Comparison of ENCODE assay signal across 11 cellular contexts in genomic region chr2:174442546-174443510, GRCh38. TPM values are rescaled to one million over a fixed set of nuclear protein-coding genes. Genes with fewer than 3 reads are reported as not detected.
DNase-seq lines count a peak whose midpoint lies in the region; ATAC-seq and TF ChIP-seq lines count a peak whose summit lies in the region.
"Had no signal": no experiment of that assay in that cellular context is flagged by ENCODE, and none has a peak within 500 bp of the region (broad histone marks: within the 10 kb centered on the region; RNA-seq: fewer than 3 reads in every experiment).

No MANE protein-coding gene starts in this region.

- H3K4me3 ChIP-seq in Panc1 (ENCODE audit: low read depth in 2 of 2, low read length in 2 of 2): no peak overlapping the region
- no peak overlapping the region for H3K4me3 ChIP-seq in epithelial cell of esophagus (ENCODE audit: low read length)
- H3K4me3 ChIP-seq: colonic mucosa had no signal

- H3K4me1 ChIP-seq in Panc1 (ENCODE audit: control insufficient read depth, insufficient read depth, low read length): peaks cover 5% of the 10 kb centered on the region
- H3K4me1 ChIP-seq: colonic mucosa had no signal

- peaks cover 0 to 75% (median 36%) of the 10 kb centered on the region in 3 donors for H3K36me3 Mint-ChIP-seq in naive thymus-derived CD8-positive, alpha-beta T cell

- POLR2A ChIA-PET in Panc1 (lab: Charles Lee): no interaction called here
- POLR2A ChIA-PET in naive thymus-derived CD8-positive, alpha-beta T cell (lab: Charles Lee): no interaction called here

- peak; percentile 65 for TF ChIP-seq CTCF in Panc1 (IDR thresholded peaks at IDR 0.05)
- TF ChIP-seq CTCF in epithelial cell of esophagus (IDR thresholded peaks at IDR 0.05; ENCODE audit: insufficient read depth, low read depth, low read length, missing control alignments): no peak
- no peak for TF ChIP-seq CTCF in omental fat pad (IDR thresholded peaks at IDR 0.05)

- H3K9me3 ChIP-seq in Panc1 (ENCODE audit: control insufficient read depth, insufficient read depth, low read depth, low read length): no peaks in the 10 kb centered on the region
- H3K9me3 ChIP-seq: colonic mucosa had no signal

- no peak overlapping the region for H3K4me3 Mint-ChIP-seq in naive thymus-derived CD8-positive, alpha-beta T cell

- H3K27me3 Mint-ChIP-seq in naive thymus-derived CD8-positive, alpha-beta T cell: no peaks in the 10 kb centered on the region

- peak overlapping the region in 3 of 10 donors; percentile 22 to 45 (median 31) for H3K27ac Mint-ChIP-seq in naive thymus-derived CD8-positive, alpha-beta T cell

- peak; percentile 70 for DNase-seq in GM04503 (ENCODE audit: low read depth)
- peak; percentile 18 for DNase-seq in Panc1 (ENCODE audit: low read depth, low spot score)
- DNase-seq in epithelial cell of esophagus (ENCODE audit: low read depth): peak; percentile 82
- DNase-seq in omental fat pad (ENCODE audit: low spot score): no peak
- no peak for DNase-seq in naive thymus-derived CD8-positive, alpha-beta T cell
- DNase-seq: colonic mucosa, kidney, SHP77 had no signal

- intact Hi-C loops in Panc1 (cut with micrococcal nuclease; ENCODE audit: unreplicated experiment): loop anchor here (5.0 kb wide), 1 partner anchor 86 kb away; no protein-coding TSS in a partner anchor

- H3K27ac ChIP-seq in Panc1 (ENCODE audit: low read length): no peak overlapping the region
- H3K27ac ChIP-seq: colonic mucosa had no signal

- ATAC-seq in Panc1 (peak; percentile 81), omental fat pad (ENCODE audit: low FRiP score) (peak; percentile 75), HG03439 (IDR thresholded peaks at IDR 0.05; ENCODE audit: unreplicated experiment) (no peak), GM21528 (IDR thresholded peaks at IDR 0.05; ENCODE audit: low FRiP score, unreplicated experiment) (no peak), HG03571 (IDR thresholded peaks at IDR 0.05; ENCODE audit: unreplicated experiment) (no peak)
- no peak for ATAC-seq in naive thymus-derived CD8-positive, alpha-beta T cell

- in situ Hi-C loops in Panc1 (cut with HindIII; ENCODE audit: low pct_unique_long_range_greater_than_20kb, low sequenced_read_pairs): no loop called here

- no peaks in the 10 kb centered on the region for H3K9me3 Mint-ChIP-seq in naive thymus-derived CD8-positive, alpha-beta T cell

- H3K27me3 ChIP-seq in Panc1 (ENCODE audit: control insufficient read depth, insufficient read depth, low read length): no peaks in the 10 kb centered on the region
- H3K27me3 ChIP-seq: colonic mucosa had no signal

- CTCF ChIA-PET in Panc1 (lab: Charles Lee): no interaction called here

- peaks cover 0 to 4% (median 0%) of the 10 kb centered on the region in 4 donors for H3K4me1 Mint-ChIP-seq in naive thymus-derived CD8-positive, alpha-beta T cell

- H3K36me3 ChIP-seq in Panc1 (ENCODE audit: control insufficient read depth, insufficient read depth, low read length): no peaks in the 10 kb centered on the region
- H3K36me3 ChIP-seq: colonic mucosa had no signal

- BruUV-seq in Panc1 (replicated peaks; lab: Mats Ljungman, UMichigan): no TSS peak

RNA-seq across cellular contexts. Expression of gene GPR155, which starts 44.0 kb away (rescaled TPM):
- total RNA-seq in Panc1 (2021; ENCODE audit: unreplicated experiment) (2.1 TPM), omental fat pad (1 to 10 TPM; 3.6 to 8.0 (median 6.2) TPM)
- 5.4 TPM for polyA plus RNA-seq in Panc1 (2012; ENCODE audit: insufficient read length)
- 10 to 100 TPM; 23.9 to 27.2 TPM for total RNA-seq in naive thymus-derived CD8-positive, alpha-beta T cell
- polyA plus RNA-seq in naive thymus-derived CD8-positive, alpha-beta T cell: 10 to 100 TPM in 2 of 3 donors, 1 to 10 TPM in 1; 9.7 to 19.5 (median 18.6) TPM

RNA-seq across cellular contexts. Expression of gene SCRN3, which starts 47.3 kb away (rescaled TPM):
- total RNA-seq in Panc1 (2021; ENCODE audit: unreplicated experiment): 16.2 TPM
- polyA plus RNA-seq in Panc1 (2012; ENCODE audit: insufficient read length): 11.7 TPM
- 10 to 100 TPM in 3 of 4 donors, 1 to 10 TPM in 1; 9.5 to 24.7 (median 18.0) TPM for total RNA-seq in omental fat pad
- total RNA-seq in naive thymus-derived CD8-positive, alpha-beta T cell: 10 to 100 TPM; 20.6 to 24.1 TPM
- polyA plus RNA-seq in naive thymus-derived CD8-positive, alpha-beta T cell: 10 to 100 TPM; 12.7 to 14.0 (median 13.1) TPM

Comparison
In these comparisons a context has a peak if more than half of its experiments do, and no peak if none do; other contexts are left out.
1. DNase-seq: peak in GM04503 (single experiment), Panc1 (single experiment) and epithelial cell of esophagus (single experiment); none in omental fat pad (single experiment) and naive thymus-derived CD8-positive, alpha-beta T cell (0 of 10).
2. ATAC-seq: peak in Panc1 (single experiment) and omental fat pad (single experiment); none in HG03439 (single experiment), naive thymus-derived CD8-positive, alpha-beta T cell (0 of 2), GM21528 (single experiment) and HG03571 (single experiment).